29 cellular contexts compared by ENCODE assay signal in the genomic region with DNA sequence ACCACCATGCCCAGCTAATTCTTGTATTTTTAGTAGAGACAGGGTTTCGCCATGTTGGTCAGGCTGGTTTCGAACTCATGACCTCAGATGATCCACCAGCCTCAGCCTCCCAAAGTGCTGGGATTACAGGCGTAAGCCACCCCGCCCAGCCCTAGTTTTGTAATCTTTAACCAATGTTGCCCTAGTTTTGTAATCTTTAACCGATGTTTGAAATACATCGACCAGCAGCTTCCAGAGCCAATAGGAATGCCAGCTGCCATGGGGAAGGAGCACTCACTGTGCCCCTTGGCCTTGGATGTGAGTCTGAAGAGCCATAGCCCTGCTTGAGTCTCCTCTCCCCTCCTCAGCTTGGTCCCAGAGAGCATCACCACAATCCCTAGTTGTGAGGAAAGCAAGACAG.
"Had no signal": no experiment of that assay in that cellular context is flagged by ENCODE, and none has a peak within 500 bp of the region (broad histone marks: within the 10 kb centered on the region; RNA-seq: fewer than 3 reads in every experiment).

No MANE protein-coding gene starts in this region.

- H3K4me3 ChIP-seq: adrenal gland, body of pancreas, colonic mucosa, left ventricle myocardium inferior, psoas muscle, right atrium auricular region, spleen, testis had no signal

- H3K36me3 ChIP-seq: colonic mucosa had no signal

- H3K9me3 Mint-ChIP-seq: activated naive CD8-positive, alpha-beta T cell treated with anti-CD3 and anti-CD28 coated beads for 36 hours; naive B cell; T-helper 1 cell treated with Interleukin-12 subunit alpha and Interleukin-12 subunit beta and Interleukin-4 antibody, amounts not matched to agents 30 μg/mL and 1 μg/mL, for 36 hours had no signal

- H3K27me3 ChIP-seq: adrenal gland, body of pancreas, colonic mucosa, right atrium auricular region, spleen, testis had no signal

- H3K27me3 Mint-ChIP-seq: activated naive CD8-positive, alpha-beta T cell treated with anti-CD3 and anti-CD28 coated beads for 36 hours; naive B cell; type B pancreatic cell had no signal

- H3K4me3 Mint-ChIP-seq: activated naive CD8-positive, alpha-beta T cell treated with anti-CD3 and anti-CD28 coated beads for 36 hours; naive B cell; nephron progenitor cell; T-helper 1 cell treated with Interleukin-12 subunit alpha and Interleukin-12 subunit beta and Interleukin-4 antibody, amounts not matched to agents 30 μg/mL and 1 μg/mL, for 36 hours; type B pancreatic cell had no signal

- H3K27ac ChIP-seq: adrenal gland, body of pancreas, colonic mucosa, epithelial cell of prostate, left ventricle myocardium inferior, parathyroid adenoma, psoas muscle, right atrium auricular region, spleen, testis, WERI-Rb-1 had no signal

- DNase-seq: activated CD4-positive, alpha-beta T cell treated with anti-CD3 and anti-CD28 coated beads for 48 hours; activated CD4-positive, alpha-beta T cell treated with anti-CD3 and anti-CD28 coated beads, Interleukin-2, amount 50 U/mL, for 48 hours; activated CD8-positive, alpha-beta memory T cell treated with anti-CD3 and anti-CD28 coated beads for 24 hours; activated effector memory CD4-positive, alpha-beta T cell treated with Interleukin-2 at 50 U/mL for 16 hours; activated naive CD4-positive, alpha-beta T cell treated with Interleukin-2 at 50 U/mL for 16 hours; activated naive CD8-positive, alpha-beta T cell treated with anti-CD3 and anti-CD28 coated beads for 36 hours; adrenal gland; aorta; body of pancreas; cerebellar nuclear complex; colonic mucosa; effector CD8-positive, alpha-beta T cell; kidney glomerular epithelial cell; left ventricle myocardium inferior; naive B cell; nephron progenitor cell; nucleus accumbens; psoas muscle; spleen; stimulated activated naive CD8-positive, alpha-beta T cell treated with anti-CD3 and anti-CD28 coated beads, Interleukin-15, Interleukin-2, amounts not matched to agents 100 U/mL and 50 U/mL, for 24 hours; T1000; testis; WERI-Rb-1 had no signal

- H3K27ac Mint-ChIP-seq: activated naive CD8-positive, alpha-beta T cell treated with anti-CD3 and anti-CD28 coated beads for 36 hours; T-helper 1 cell treated with Interleukin-12 subunit alpha and Interleukin-12 subunit beta and Interleukin-4 antibody, amounts not matched to agents 30 μg/mL and 1 μg/mL, for 36 hours; type B pancreatic cell had no signal

- ATAC-seq: activated CD4-positive, CD25-positive, alpha-beta regulatory T cell treated with anti-CD3 and anti-CD28 coated beads, Interleukin-2, amount 50 U/mL, for 24 hours; body of pancreas; psoas muscle; stimulated activated naive CD8-positive, alpha-beta T cell treated with anti-CD3 and anti-CD28 coated beads, Interleukin-15, Interleukin-2, amounts not matched to agents 100 U/mL and 50 U/mL, for 24 hours had no signal

- H3K4me1 ChIP-seq: colonic mucosa, parathyroid adenoma, psoas muscle, right atrium auricular region, testis had no signal

- H3K9me3 ChIP-seq: adrenal gland, body of pancreas, colonic mucosa, left ventricle myocardium inferior, psoas muscle, right atrium auricular region, spleen, testis had no signal
